1 cellular context compared by ENCODE assay signal in genomic region chr11:65170058-65170534, GRCh38.
A peak's percentile ranks its signal among the peaks of the same experiment; 100 is the strongest.
TF ChIP-seq lines count a peak whose summit lies in the region.

TSS of gene SPDYC (plus strand) at chr11:65170233. CDS start at chr11:65171358, 1,125 bp downstream.

TF ChIP-seq in K562, 482 proteins besides CTCF, POLR2A, EP300 and RAD21 (continued from another document and continues in another):
- TF ChIP-seq USF1 (CRISPR knock-in tag; IDR thresholded peaks at IDR 0.05) (no peak), CAMTA2 (CRISPR knock-in tag; conservative IDR thresholded peaks at IDR 0.05) (no peak), ZNF282 (CRISPR knock-in tag; IDR thresholded peaks at IDR 0.05) (no peak), MAFG (tag; conservative IDR thresholded peaks at IDR 0.05) (no peak), PYGO2 (tag; IDR thresholded peaks at IDR 0.05) (no peak), HMGXB4 (CRISPR knock-in tag; IDR thresholded peaks at IDR 0.05) (0 out of 2 replicates have a peak, but pooled peaks have one; percentile 45), CREB3 (tag; conservative IDR thresholded peaks at IDR 0.05; ENCODE audit: low read depth) (no peak), PTTG1 (tag; IDR thresholded peaks at IDR 0.05; ENCODE audit: low read depth) (no peak), RREB1 (CRISPR knock-in tag; IDR thresholded peaks at IDR 0.05) (no peak), SUPT5H (IDR thresholded peaks at IDR 0.05) (peak; percentile 99), HDAC2 (IDR thresholded peaks at IDR 0.05) (no peak), CEBPZ (IDR thresholded peaks at IDR 0.05; ENCODE audit: borderline replicate concordance, low read depth, low read length) (no peak), ZNF431 (CRISPR knock-in tag; IDR thresholded peaks at IDR 0.05) (peak; percentile 45; the same call in 1 of the 2 replicates), HDAC6 (IDR thresholded peaks at IDR 0.05; ENCODE audit: low read depth, low read length) (peak; percentile 47; the same call in 1 of the 2 replicates), ZNF184 (CRISPR knock-in tag; IDR thresholded peaks at IDR 0.05) (no peak), POLR2B (IDR thresholded peaks at IDR 0.05; ENCODE audit: low read depth, partially characterized antibody) (peak; percentile 99), DPF2 (IDR thresholded peaks at IDR 0.05) (no peak), PML (IDR thresholded peaks at IDR 0.05; ENCODE audit: low read length) (peak; percentile 93), GATAD2B (IDR thresholded peaks at IDR 0.05; ENCODE audit: borderline replicate concordance) (no peak), ZBTB40 (IDR thresholded peaks at IDR 0.05) (0 out of 2 replicates have a peak, but pooled peaks have one; percentile 15), ZBTB40 (CRISPR knock-in tag; IDR thresholded peaks at IDR 0.05) (no peak), ZNF146 (CRISPR knock-in tag; IDR thresholded peaks at IDR 0.05; ENCODE audit: unreplicated experiment) (no peak), CCAR2 (IDR thresholded peaks at IDR 0.05; ENCODE audit: low read depth, low read length) (no peak), FOXK1 (CRISPR knock-in tag; IDR thresholded peaks at IDR 0.05; ENCODE audit: borderline replicate concordance) (no peak), POLR3A (IDR thresholded peaks at IDR 0.05; ENCODE audit: borderline replicate concordance, extremely low read depth, insufficient read depth, insufficient read length) (no peak), MTA2 (IDR thresholded peaks at IDR 0.05; ENCODE audit: low read depth) (no peak), CHCHD3 (CRISPR knock-in tag; IDR thresholded peaks at IDR 0.05) (peak; percentile 63; the same call in 1 of the 2 replicates), ARID4B (CRISPR knock-in tag; IDR thresholded peaks at IDR 0.05) (no peak; the same call in 1 of the 2 replicates), PURB (CRISPR knock-in tag; IDR thresholded peaks at IDR 0.05; ENCODE audit: low read depth) (no peak)
